ENCODE assay signal across 15 cellular contexts in genomic region chr9:124263158-124263557, GRCh38. TPM values are rescaled to one million over a fixed set of nuclear protein-coding genes. Genes with fewer than 3 reads are reported as not detected.
A peak's percentile ranks its signal among the peaks of the same experiment; 100 is the strongest.
DNase-seq lines count a peak whose midpoint lies in the region; ATAC-seq, FAIRE-seq and TF ChIP-seq lines count a peak whose summit lies in the region.
"Had no signal": no experiment of that assay in that cellular context is flagged by ENCODE, and none has a peak within 500 bp of the region (broad histone marks: within the 10 kb centered on the region; RNA-seq: fewer than 3 reads in every experiment).

No MANE protein-coding gene starts in this region.

- peaks cover 72% of the 10 kb centered on the region for H3F3A ChIP-seq in SU-DHL-6 (ENCODE audit: insufficient read depth)

- H4K20me1 ChIP-seq in SU-DHL-6 (ENCODE audit: low read depth, low read length), result peaks cover 3% of the 10 kb centered on the region; the same call in 1 of the 2 replicates

- H3K9me3 ChIP-seq in SU-DHL-6 (ENCODE audit: insufficient read depth, low read length), result no peaks in the 10 kb centered on the region
- no peaks in the 10 kb centered on the region for H3K9me3 ChIP-seq in iPS-15b (ENCODE audit: control insufficient read depth, insufficient read depth, low read length)
- no peaks in the 10 kb centered on the region for H3K9me3 ChIP-seq in spleen
- no peaks in the 10 kb centered on the region for H3K9me3 ChIP-seq in pancreas
- no peaks in the 10 kb centered on the region for H3K9me3 ChIP-seq in CD8-positive, alpha-beta T cell (ENCODE audit: low read length)

- POLR2A ChIA-PET in CD8-positive, alpha-beta T cell (lab: Charles Lee), result no interaction called here

- no peaks in the 10 kb centered on the region for H3K9me3 Mint-ChIP-seq in CD8-positive, alpha-beta T cell
- no peaks in the 10 kb centered on the region for H3K9me3 Mint-ChIP-seq in type B pancreatic cell
- H3K9me3 Mint-ChIP-seq: activated naive CD8-positive, alpha-beta T cell treated with anti-CD3 and anti-CD28 coated beads, Interleukin-2, amount 50 U/mL, for 24 hours; CD4-positive, CD25-positive, alpha-beta regulatory T cell had no signal

- no peak overlapping the region for H3K27ac Mint-ChIP-seq in CD8-positive, alpha-beta T cell
- H3K27ac Mint-ChIP-seq in type B pancreatic cell, result no peak overlapping the region
- H3K27ac Mint-ChIP-seq: activated CD4-positive, alpha-beta T cell treated with anti-CD3 and anti-CD28 coated beads for 36 hours; activated naive CD8-positive, alpha-beta T cell treated with anti-CD3 and anti-CD28 coated beads, Interleukin-2, amount 50 U/mL, for 24 hours; CD4-positive, CD25-positive, alpha-beta regulatory T cell; T-helper 17 cell had no signal

- no peak for DNase-seq in GM12864 (ENCODE audit: low read depth)
- no peak for DNase-seq in spleen
- DNase-seq in pancreas, result no peak
- DNase-seq in CD8-positive, alpha-beta T cell, result no peak
- no peak for DNase-seq in type B pancreatic cell (ENCODE audit: extremely low spot score, unreplicated experiment)
- DNase-seq: activated CD4-positive, alpha-beta T cell treated with anti-CD3 and anti-CD28 coated beads for 36 hours; activated naive CD8-positive, alpha-beta T cell treated with anti-CD3 and anti-CD28 coated beads, Interleukin-2, amount 50 U/mL, for 24 hours; activated T-cell treated with anti-CD3 and anti-CD28 coated beads, Interleukin-2, amount 50 U/mL, for 1 hour; CD4-positive, CD25-positive, alpha-beta regulatory T cell; NCI-H226; stimulated activated CD4-positive, alpha-beta T cell treated with anti-CD3 and anti-CD28 coated beads, Interleukin-4, amount 100 ng/mL, for 1 hour; T-helper 17 cell had no signal

- no peak overlapping the region for H3K4me3 Mint-ChIP-seq in CD8-positive, alpha-beta T cell
- H3K4me3 Mint-ChIP-seq in type B pancreatic cell, result no peak overlapping the region
- H3K4me3 Mint-ChIP-seq: activated CD4-positive, alpha-beta T cell treated with anti-CD3 and anti-CD28 coated beads for 36 hours; activated naive CD8-positive, alpha-beta T cell treated with anti-CD3 and anti-CD28 coated beads, Interleukin-2, amount 50 U/mL, for 24 hours; T-helper 17 cell had no signal

- peak overlapping the region; percentile 98 for H3K27ac ChIP-seq in SU-DHL-6 (ENCODE audit: low read depth, low read length)
- H3K27ac ChIP-seq in spleen, result peak overlapping the region in 5 of 8 donors; percentile 15 to 90 (median 87)
- peak overlapping the region in 2 of 4 donors; percentile 34 to 58 for H3K27ac ChIP-seq in pancreas
- no peak overlapping the region for H3K27ac ChIP-seq in CD8-positive, alpha-beta T cell (ENCODE audit: low read depth, low read length)

- peak overlapping the region; percentile 85 for H3K4me2 ChIP-seq in SU-DHL-6 (ENCODE audit: low read depth, low read length, poor library complexity, severe bottlenecking)

- H3K4me1 ChIP-seq in iPS-15b (ENCODE audit: control insufficient read depth, insufficient read depth, low read length), result peaks cover 6% of the 10 kb centered on the region
- peaks cover 65 to 100% (median 95%) of the 10 kb centered on the region in 6 donors for H3K4me1 ChIP-seq in spleen
- H3K4me1 ChIP-seq in pancreas, result peaks cover 34 to 64% (median 52%) of the 10 kb centered on the region in 3 donors
- no peaks in the 10 kb centered on the region for H3K4me1 ChIP-seq in CD8-positive, alpha-beta T cell (ENCODE audit: insufficient read depth, low read length)

- FAIRE-seq in pancreas (lab: Jason Lieb, UNC), result no peak

- peaks cover 97% of the 10 kb centered on the region for H3K79me2 ChIP-seq in SU-DHL-6 (ENCODE audit: insufficient read depth, low read length)

- peaks cover 19% of the 10 kb centered on the region for H3K27me3 Mint-ChIP-seq in CD8-positive, alpha-beta T cell (ENCODE audit: low read depth)
- peaks cover 12% of the 10 kb centered on the region for H3K27me3 Mint-ChIP-seq in type B pancreatic cell
- H3K27me3 Mint-ChIP-seq: T-helper 17 cell had no signal

- peaks cover 12% of the 10 kb centered on the region for H3K4me1 Mint-ChIP-seq in CD8-positive, alpha-beta T cell (ENCODE audit: low read depth)
- peaks cover 32% of the 10 kb centered on the region for H3K4me1 Mint-ChIP-seq in type B pancreatic cell (ENCODE audit: unreplicated experiment)

- no peaks in the 10 kb centered on the region for H3K27me3 ChIP-seq in SU-DHL-6 (ENCODE audit: low read length)
- no peaks in the 10 kb centered on the region for H3K27me3 ChIP-seq in iPS-15b (ENCODE audit: control insufficient read depth, insufficient read depth, low read length)
- H3K27me3 ChIP-seq in spleen (replicated peaks in 1 of 7), result peaks cover 0 to 6% (median 0%) of the 10 kb centered on the region in 7 donors
- no peaks in the 10 kb centered on the region for H3K27me3 ChIP-seq in pancreas
- peaks cover 4% of the 10 kb centered on the region for H3K27me3 ChIP-seq in CD8-positive, alpha-beta T cell (ENCODE audit: insufficient read depth, low read length)

- H3K4me3 ChIP-seq in GM12864 (ENCODE audit: low read depth, low read length) (peak overlapping the region; percentile 97), SU-DHL-6 (ENCODE audit: insufficient read depth, low read length, poor library complexity, severe bottlenecking) (peak overlapping the region; percentile 85), iPS-15b (ENCODE audit: low read depth, low read length) (no peak overlapping the region), spleen (peak overlapping the region in 1 of 8 donors; percentile 87), pancreas (peak overlapping the region in 1 of 4 donors; percentile 3)
- H3K4me3 ChIP-seq in CD8-positive, alpha-beta T cell (ENCODE audit: low read depth, low read length), result no peak overlapping the region

- no peaks in the 10 kb centered on the region for H3K36me3 Mint-ChIP-seq in CD8-positive, alpha-beta T cell
- no peaks in the 10 kb centered on the region for H3K36me3 Mint-ChIP-seq in type B pancreatic cell
- H3K36me3 Mint-ChIP-seq: CD4-positive, CD25-positive, alpha-beta regulatory T cell had no signal

- H2AFZ ChIP-seq in SU-DHL-6 (ENCODE audit: low read depth, low read length, severe bottlenecking), result no peak overlapping the region

- ATAC-seq in pancreas (no peak), HG03565 (IDR thresholded peaks at IDR 0.05; ENCODE audit: unreplicated experiment) (no peak)
- no peak for ATAC-seq in CD8-positive, alpha-beta T cell
- ATAC-seq: activated CD4-positive, alpha-beta T cell treated with anti-CD3 and anti-CD28 coated beads for 36 hours; activated naive CD8-positive, alpha-beta T cell treated with anti-CD3 and anti-CD28 coated beads, Interleukin-2, amount 50 U/mL, for 24 hours; T-helper 17 cell had no signal

- 78 to 92% (median 91%) methylated on average over 11 of the region's 11 CpGs for whole genome bisulfite sequencing in spleen, 5 donors
- WGBS in pancreas, 2 donors, result 90 to 91% methylated on average over 11 of the region's 11 CpGs

- H3K36me3 ChIP-seq in SU-DHL-6 (ENCODE audit: low read length) (no peaks in the 10 kb centered on the region; the same call in 1 of the 2 replicates), iPS-15b (ENCODE audit: control insufficient read depth, insufficient read depth, low read length) (peaks cover 3% of the 10 kb centered on the region), spleen (peaks cover 0 to 10% (median 2%) of the 10 kb centered on the region in 6 donors), pancreas (no peaks in the 10 kb centered on the region)
- H3K36me3 ChIP-seq in CD8-positive, alpha-beta T cell (ENCODE audit: insufficient read depth, low read length), result no peaks in the 10 kb centered on the region

- H3K9ac ChIP-seq in SU-DHL-6 (ENCODE audit: low read length), result peak overlapping the region; percentile 98
- peak overlapping the region; percentile 12 for H3K9ac ChIP-seq in iPS-15b (ENCODE audit: low read depth, low read length)

- no peak for TF ChIP-seq POLR2A in spleen (IDR thresholded peaks at IDR 0.05)

- intact Hi-C loops in spleen (cut with DNase I; ENCODE audit: low total_unique reads), result no loop called here
- intact Hi-C loops in pancreas (cut with DNase I), result no loop called here
- intact Hi-C loops in CD8-positive, alpha-beta T cell (cut with DNase I, micrococcal nuclease), result no loop called here

- no peaks in the 10 kb centered on the region for H3K9me2 ChIP-seq in SU-DHL-6 (replicated peaks; ENCODE audit: insufficient read depth, low read length)

- TF ChIP-seq CTCF in GM12864 (IDR thresholded peaks at IDR 0.05; ENCODE audit: low read depth, low read length, missing control alignments) (no peak), SU-DHL-6 (IDR thresholded peaks at IDR 0.05; ENCODE audit: insufficient read depth, low read length, poor library complexity, severe bottlenecking) (no peak), spleen (IDR thresholded peaks at IDR 0.05 in 8 of 11, conservative IDR thresholded peaks at IDR 0.05 in 3 of 11) (no peak), pancreas (IDR thresholded peaks at IDR 0.05) (no peak), type B pancreatic cell (conservative IDR thresholded peaks at IDR 0.05) (no peak)
- TF ChIP-seq CTCF in CD8-positive, alpha-beta T cell (IDR thresholded peaks at IDR 0.05), result no peak

- CTCF ChIA-PET in CD8-positive, alpha-beta T cell (lab: Charles Lee), result no interaction called here

RNA-seq across cellular contexts. Expression of gene NEK6, which starts 5.4 kb away (rescaled TPM):
- total RNA-seq in spleen (10 to 100 TPM; 32.8 to 71.3 (median 55.0) TPM), pancreas (10 to 100 TPM; 25.1 to 67.0 (median 34.2) TPM), type B pancreatic cell (ENCODE audit: low replicate concordance) (4.6 and 19.3 TPM in 2 replicates)
- polyA plus RNA-seq in spleen (10 to 100 TPM; 11.2 to 19.7 (median 11.6) TPM), pancreas (10 to 100 TPM in 1 of 2 donors, 1 to 10 TPM in 1; 7.8 to 12.5 TPM)
- 1 to 10 TPM; 2.0 to 2.5 TPM for total RNA-seq in CD8-positive, alpha-beta T cell

Comparison
In these comparisons a context has a peak if more than half of its experiments do, and no peak if none do; other contexts are left out.
1. H3K4me3 ChIP-seq: peak in GM12864 (single experiment) and SU-DHL-6 (single experiment); none in iPS-15b (single experiment) and CD8-positive, alpha-beta T cell (single experiment).